ENCODE assay signal across 1 cellular context in the genomic region with DNA sequence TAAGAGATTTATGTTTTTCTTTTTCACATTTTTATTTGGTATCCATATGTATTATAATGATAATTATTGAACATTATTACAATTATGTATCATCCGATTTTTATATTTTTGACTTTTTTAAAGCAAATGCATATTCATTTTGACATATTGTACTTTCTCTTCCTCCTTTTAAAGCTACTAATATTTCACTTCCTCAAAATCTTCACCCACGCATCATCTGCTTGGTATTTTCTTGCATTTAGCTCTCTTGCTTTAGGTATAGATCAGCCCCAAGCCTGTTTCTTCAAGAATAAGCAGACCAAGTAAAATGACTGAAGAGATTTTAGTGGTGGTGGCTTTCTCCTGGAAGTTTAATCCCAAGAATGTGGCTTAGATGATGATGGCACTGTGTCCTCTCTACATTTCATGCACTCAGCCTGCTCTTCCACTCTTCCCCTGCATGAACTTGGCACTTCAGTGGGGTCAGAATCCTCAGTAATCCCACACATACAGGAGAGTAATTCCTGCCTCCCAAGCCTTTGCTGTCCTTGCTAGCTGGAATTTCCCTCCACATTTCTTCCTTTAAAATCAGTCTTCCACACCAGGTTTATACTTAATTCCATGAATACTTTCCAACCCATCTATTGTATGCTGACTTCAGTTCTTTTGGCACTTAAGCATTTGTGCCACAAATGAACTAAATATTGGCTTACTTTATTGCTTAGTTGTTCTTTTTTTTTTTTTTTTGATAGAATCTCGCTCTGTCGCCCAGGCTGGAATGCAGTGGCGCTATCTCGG.
TF ChIP-seq lines count a peak whose summit lies in the region.

No MANE protein-coding gene starts in this region.

TF ChIP-seq in K562, 482 proteins besides CTCF, POLR2A, EP300 and RAD21 (continued from another document):
- TF ChIP-seq, protein P1, sequence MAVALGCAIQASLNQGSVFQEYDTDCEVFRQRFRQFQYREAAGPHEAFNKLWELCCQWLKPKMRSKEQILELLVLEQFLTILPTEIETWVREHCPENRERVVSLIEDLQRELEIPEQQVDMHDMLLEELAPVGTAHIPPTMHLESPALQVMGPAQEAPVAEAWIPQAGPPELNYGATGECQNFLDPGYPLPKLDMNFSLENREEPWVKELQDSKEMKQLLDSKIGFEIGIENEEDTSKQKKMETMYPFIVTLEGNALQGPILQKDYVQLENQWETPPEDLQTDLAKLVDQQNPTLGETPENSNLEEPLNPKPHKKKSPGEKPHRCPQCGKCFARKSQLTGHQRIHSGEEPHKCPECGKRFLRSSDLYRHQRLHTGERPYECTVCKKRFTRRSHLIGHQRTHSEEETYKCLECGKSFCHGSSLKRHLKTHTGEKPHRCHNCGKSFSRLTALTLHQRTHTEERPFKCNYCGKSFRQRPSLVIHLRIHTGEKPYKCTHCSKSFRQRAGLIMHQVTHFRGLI (CRISPR knock-in tag; IDR thresholded peaks at IDR 0.05): no peak
- no peak for TF ChIP-seq POLR2H (tag; IDR thresholded peaks at IDR 0.05; ENCODE audit: low read depth)
- 0 out of 2 replicates have a peak, but pooled peaks have one; percentile 14 for TF ChIP-seq ZNF316 (IDR thresholded peaks at IDR 0.05)
- TF ChIP-seq POU5F1 (IDR thresholded peaks at IDR 0.05; ENCODE audit: borderline replicate concordance, low read depth, low read length, partially characterized antibody): no peak
- no peak for TF ChIP-seq PML (IDR thresholded peaks at IDR 0.05; ENCODE audit: low read length)
- no peak for TF ChIP-seq NFIX (CRISPR knock-in tag; IDR thresholded peaks at IDR 0.05; ENCODE audit: low read depth)
- no peak for TF ChIP-seq RBM14 (IDR thresholded peaks at IDR 0.05; ENCODE audit: borderline replicate concordance, insufficient read depth, low read depth, low read length)
- TF ChIP-seq, protein P2, sequence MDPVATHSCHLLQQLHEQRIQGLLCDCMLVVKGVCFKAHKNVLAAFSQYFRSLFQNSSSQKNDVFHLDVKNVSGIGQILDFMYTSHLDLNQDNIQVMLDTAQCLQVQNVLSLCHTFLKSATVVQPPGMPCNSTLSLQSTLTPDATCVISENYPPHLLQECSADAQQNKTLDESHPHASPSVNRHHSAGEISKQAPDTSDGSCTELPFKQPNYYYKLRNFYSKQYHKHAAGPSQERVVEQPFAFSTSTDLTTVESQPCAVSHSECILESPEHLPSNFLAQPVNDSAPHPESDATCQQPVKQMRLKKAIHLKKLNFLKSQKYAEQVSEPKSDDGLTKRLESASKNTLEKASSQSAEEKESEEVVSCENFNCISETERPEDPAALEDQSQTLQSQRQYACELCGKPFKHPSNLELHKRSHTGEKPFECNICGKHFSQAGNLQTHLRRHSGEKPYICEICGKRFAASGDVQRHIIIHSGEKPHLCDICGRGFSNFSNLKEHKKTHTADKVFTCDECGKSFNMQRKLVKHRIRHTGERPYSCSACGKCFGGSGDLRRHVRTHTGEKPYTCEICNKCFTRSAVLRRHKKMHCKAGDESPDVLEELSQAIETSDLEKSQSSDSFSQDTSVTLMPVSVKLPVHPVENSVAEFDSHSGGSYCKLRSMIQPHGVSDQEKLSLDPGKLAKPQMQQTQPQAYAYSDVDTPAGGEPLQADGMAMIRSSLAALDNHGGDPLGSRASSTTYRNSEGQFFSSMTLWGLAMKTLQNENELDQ (CRISPR knock-in tag; IDR thresholded peaks at IDR 0.05; ENCODE audit: borderline replicate concordance): no peak
- no peak for TF ChIP-seq RBFOX2 (IDR thresholded peaks at IDR 0.05; ENCODE audit: low read depth, low read length)
- TF ChIP-seq, protein P3, sequence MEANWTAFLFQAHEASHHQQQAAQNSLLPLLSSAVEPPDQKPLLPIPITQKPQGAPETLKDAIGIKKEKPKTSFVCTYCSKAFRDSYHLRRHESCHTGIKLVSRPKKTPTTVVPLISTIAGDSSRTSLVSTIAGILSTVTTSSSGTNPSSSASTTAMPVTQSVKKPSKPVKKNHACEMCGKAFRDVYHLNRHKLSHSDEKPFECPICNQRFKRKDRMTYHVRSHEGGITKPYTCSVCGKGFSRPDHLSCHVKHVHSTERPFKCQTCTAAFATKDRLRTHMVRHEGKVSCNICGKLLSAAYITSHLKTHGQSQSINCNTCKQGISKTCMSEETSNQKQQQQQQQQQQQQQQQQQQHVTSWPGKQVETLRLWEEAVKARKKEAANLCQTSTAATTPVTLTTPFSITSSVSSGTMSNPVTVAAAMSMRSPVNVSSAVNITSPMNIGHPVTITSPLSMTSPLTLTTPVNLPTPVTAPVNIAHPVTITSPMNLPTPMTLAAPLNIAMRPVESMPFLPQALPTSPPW (CRISPR knock-in tag; IDR thresholded peaks at IDR 0.05): no peak
- TF ChIP-seq, protein P4, sequence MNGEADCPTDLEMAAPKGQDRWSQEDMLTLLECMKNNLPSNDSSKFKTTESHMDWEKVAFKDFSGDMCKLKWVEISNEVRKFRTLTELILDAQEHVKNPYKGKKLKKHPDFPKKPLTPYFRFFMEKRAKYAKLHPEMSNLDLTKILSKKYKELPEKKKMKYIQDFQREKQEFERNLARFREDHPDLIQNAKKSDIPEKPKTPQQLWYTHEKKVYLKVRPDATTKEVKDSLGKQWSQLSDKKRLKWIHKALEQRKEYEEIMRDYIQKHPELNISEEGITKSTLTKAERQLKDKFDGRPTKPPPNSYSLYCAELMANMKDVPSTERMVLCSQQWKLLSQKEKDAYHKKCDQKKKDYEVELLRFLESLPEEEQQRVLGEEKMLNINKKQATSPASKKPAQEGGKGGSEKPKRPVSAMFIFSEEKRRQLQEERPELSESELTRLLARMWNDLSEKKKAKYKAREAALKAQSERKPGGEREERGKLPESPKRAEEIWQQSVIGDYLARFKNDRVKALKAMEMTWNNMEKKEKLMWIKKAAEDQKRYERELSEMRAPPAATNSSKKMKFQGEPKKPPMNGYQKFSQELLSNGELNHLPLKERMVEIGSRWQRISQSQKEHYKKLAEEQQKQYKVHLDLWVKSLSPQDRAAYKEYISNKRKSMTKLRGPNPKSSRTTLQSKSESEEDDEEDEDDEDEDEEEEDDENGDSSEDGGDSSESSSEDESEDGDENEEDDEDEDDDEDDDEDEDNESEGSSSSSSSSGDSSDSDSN (IDR thresholded peaks at IDR 0.05; ENCODE audit: borderline replicate concordance in 1 of 2, low read depth in 2 of 2, low read length in 2 of 2): no peak
- TF ChIP-seq TBL1XR1 (IDR thresholded peaks at IDR 0.05; ENCODE audit: low read length in 2 of 2): no peak
- peak; percentile 88 for TF ChIP-seq SPI1 (IDR thresholded peaks at IDR 0.05; ENCODE audit: borderline replicate concordance, low read depth, low read length)
- no peak for TF ChIP-seq C11orf30 (IDR thresholded peaks at IDR 0.05; ENCODE audit: low read depth)
TF ChIP-seq in K562: peak in this region for 2.
